In genomic region chr15:36323607-36324006, GRCh38 we compare ENCODE assay signal across 14 cellular contexts.
DNase-seq lines count a peak whose midpoint lies in the region; FAIRE-seq and TF ChIP-seq lines count a peak whose summit lies in the region.
"Had no signal": no experiment of that assay in that cellular context is flagged by ENCODE, and none has a peak within 500 bp of the region (broad histone marks: within the 10 kb centered on the region; RNA-seq: fewer than 3 reads in every experiment).

No MANE protein-coding gene starts in this region.

- in situ Hi-C loops in GM23248 (cut with MboI), result no loop called here

- H3K79me2 ChIP-seq in GM23248 (ENCODE audit: insufficient read depth), result no peaks in the 10 kb centered on the region

- no peaks in the 10 kb centered on the region for H3K9me3 ChIP-seq in GM23248 (ENCODE audit: low read depth)
- no peaks in the 10 kb centered on the region for H3K9me3 ChIP-seq in suprapubic skin

- TF ChIP-seq EP300 in suprapubic skin (IDR thresholded peaks at IDR 0.05), result no peak

- H3K36me3 ChIP-seq in GM23248 (ENCODE audit: low read depth) (no peaks in the 10 kb centered on the region), suprapubic skin (no peaks in the 10 kb centered on the region)
- H3K36me3 ChIP-seq: BLaER1 had no signal

- intact Hi-C loops in lower leg skin (cut with DNase I; ENCODE audit: low total_unique reads), result no loop called here

- no peaks in the 10 kb centered on the region for H3F3A ChIP-seq in GM23248 (ENCODE audit: insufficient read depth)

- TF ChIP-seq CTCF in fibroblast of mammary gland (conservative IDR thresholded peaks at IDR 0.05; ENCODE audit: control insufficient read depth, insufficient read depth, low read depth, low read length) (no peak), lower leg skin (IDR thresholded peaks at IDR 0.05) (no peak), suprapubic skin (IDR thresholded peaks at IDR 0.05) (no peak)

- H3K9ac ChIP-seq in GM23248, result no peak overlapping the region
- H3K9ac ChIP-seq: BLaER1 had no signal

- TF ChIP-seq POLR2A in lower leg skin (IDR thresholded peaks at IDR 0.05) (no peak), suprapubic skin (IDR thresholded peaks at IDR 0.05) (no peak)

- FAIRE-seq in HTR-8/SVneo (lab: Jason Lieb, UNC), result no peak
- FAIRE-seq: GM18507 had no signal

- H3K4me3 ChIP-seq in GM23248 (no peak overlapping the region), fibroblast of mammary gland (ENCODE audit: control insufficient read depth, low read depth, low read length) (no peak overlapping the region), lower leg skin (ENCODE audit: low read depth, poor library complexity, severe bottlenecking) (no peak overlapping the region), suprapubic skin (no peak overlapping the region)
- H3K4me3 ChIP-seq: BLaER1 had no signal

- no peaks in the 10 kb centered on the region for H3K4me1 ChIP-seq in GM23248 (ENCODE audit: insufficient read depth)
- H3K4me1 ChIP-seq in suprapubic skin, result no peaks in the 10 kb centered on the region
- H3K4me1 ChIP-seq: BLaER1 had no signal

- no peaks in the 10 kb centered on the region for H3K9me2 ChIP-seq in GM23248 (ENCODE audit: insufficient read depth)

- peak; percentile 8 for DNase-seq in GM23248
- DNase-seq in RPMI7951 (ENCODE audit: low read depth), result peak; percentile 79
- DNase-seq in fibroblast of mammary gland (ENCODE audit: low read depth), result peak; percentile 17
- no peak for DNase-seq in lower leg skin (ENCODE audit: low spot score in 2 of 2)
- DNase-seq in stimulated activated CD4-positive, alpha-beta T cell treated with anti-CD3 and anti-CD28 coated beads, Interleukin-1b, Interleukin-23, amount 100 ng/mL, for 48 hours, result no peak
- no peak for DNase-seq in HTR-8/SVneo (ENCODE audit: insufficient read length, low spot score)
- DNase-seq in suprapubic skin (ENCODE audit: low spot score in 2 of 2), result no peak
- DNase-seq: DMS 273 treated with DMSO at 0.1 percent for 48 hours; NCI-H2029; NCI-H524 treated with DMSO at 0.1 percent for 48 hours; NK-92 treated with Interleukin-12 subunit alpha and Interleukin-12 subunit beta, amount 100 ng/mL, for 24 hours; T-cell had no signal

- no peak overlapping the region for H2AFZ ChIP-seq in GM23248

- H3K4me2 ChIP-seq in GM23248 (ENCODE audit: unreplicated experiment), result no peak overlapping the region
- H3K4me2 ChIP-seq: BLaER1 had no signal

- H3K27me3 ChIP-seq in GM23248 (replicated peaks; ENCODE audit: insufficient read depth), result no peaks in the 10 kb centered on the region
- no peaks in the 10 kb centered on the region for H3K27me3 ChIP-seq in suprapubic skin
- H3K27me3 ChIP-seq: BLaER1 had no signal

- 26 to 36% methylated on average over 3 of the region's 3 CpGs for WGBS in GM23248 (ENCODE audit: low coverage in 1 of 2, low lambda C conversion rate in 2 of 2, missing lambda C conversion rate in 2 of 2), 2 experiments
- WGBS in lower leg skin, 2 donors, result 83 to 86% methylated on average over 3 of the region's 3 CpGs
- WGBS in suprapubic skin, result 93% methylated on average over 3 of the region's 3 CpGs

- no peaks in the 10 kb centered on the region for H4K20me1 ChIP-seq in GM23248 (ENCODE audit: insufficient read depth)
- H4K20me1 ChIP-seq: BLaER1 had no signal

- no peak overlapping the region for H3K27ac ChIP-seq in GM23248
- no peak overlapping the region for H3K27ac ChIP-seq in suprapubic skin
- H3K27ac ChIP-seq: BLaER1 had no signal

Comparison
In these comparisons a context has a peak if more than half of its experiments do, and no peak if none do; other contexts are left out.
1. DNase-seq: peak in GM23248 (single experiment), RPMI7951 (single experiment) and fibroblast of mammary gland (single experiment); none in lower leg skin (0 of 2), stimulated activated CD4-positive, alpha-beta T cell treated with anti-CD3 and anti-CD28 coated beads, Interleukin-1b, Interleukin-23, amount 100 ng/mL, for 48 hours (single experiment), HTR-8/SVneo (single experiment) and suprapubic skin (0 of 2).